In genomic region chr11:64225608-64226506, GRCh38 we compare ENCODE assay signal across 1 cellular context.
TF ChIP-seq lines count a peak whose summit lies in the region.

A gene with protein sequence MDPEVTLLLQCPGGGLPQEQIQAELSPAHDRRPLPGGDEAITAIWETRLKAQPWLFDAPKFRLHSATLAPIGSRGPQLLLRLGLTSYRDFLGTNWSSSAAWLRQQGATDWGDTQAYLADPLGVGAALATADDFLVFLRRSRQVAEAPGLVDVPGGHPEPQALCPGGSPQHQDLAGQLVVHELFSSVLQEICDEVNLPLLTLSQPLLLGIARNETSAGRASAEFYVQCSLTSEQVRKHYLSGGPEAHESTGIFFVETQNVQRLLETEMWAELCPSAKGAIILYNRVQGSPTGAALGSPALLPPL (plus strand): TSS chr11:64226274. CDS start chr11:64226653, 379 bp downstream.
TSS of gene TRPT1 (minus strand) at chr11:64226186. CDS start at chr11:64225860, 326 bp downstream.

TF ChIP-seq in HepG2, 621 proteins besides CTCF, POLR2A, EP300 and RAD21 (continued from another document and continues in another):
- TF ChIP-seq MZF1 (CRISPR knock-in tag; IDR thresholded peaks at IDR 0.05; ENCODE audit: borderline replicate concordance), result no peak
- peak; percentile 28; the same call in 1 of the 2 replicates for TF ChIP-seq WIZ (CRISPR knock-in tag; IDR thresholded peaks at IDR 0.05)
- TF ChIP-seq PHF20 (CRISPR knock-in tag; IDR thresholded peaks at IDR 0.05), result peak; percentile 75
- TF ChIP-seq, protein P1, sequence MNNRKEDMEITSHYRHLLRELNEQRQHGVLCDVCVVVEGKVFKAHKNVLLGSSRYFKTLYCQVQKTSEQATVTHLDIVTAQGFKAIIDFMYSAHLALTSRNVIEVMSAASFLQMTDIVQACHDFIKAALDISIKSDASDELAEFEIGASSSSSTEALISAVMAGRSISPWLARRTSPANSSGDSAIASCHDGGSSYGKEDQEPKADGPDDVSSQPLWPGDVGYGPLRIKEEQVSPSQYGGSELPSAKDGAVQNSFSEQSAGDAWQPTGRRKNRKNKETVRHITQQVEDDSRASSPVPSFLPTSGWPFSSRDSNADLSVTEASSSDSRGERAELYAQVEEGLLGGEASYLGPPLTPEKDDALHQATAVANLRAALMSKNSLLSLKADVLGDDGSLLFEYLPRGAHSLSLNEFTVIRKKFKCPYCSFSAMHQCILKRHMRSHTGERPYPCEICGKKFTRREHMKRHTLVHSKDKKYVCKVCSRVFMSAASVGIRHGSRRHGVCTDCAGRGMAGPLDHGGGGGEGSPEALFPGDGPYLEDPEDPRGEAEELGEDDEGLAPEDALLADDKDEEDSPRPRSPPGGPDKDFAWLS (CRISPR knock-in tag; IDR thresholded peaks at IDR 0.05; ENCODE audit: borderline replicate concordance), result 0 out of 2 replicates have a peak, but pooled peaks have one; percentile 68
- no peak; the same call in 1 of the 2 replicates for TF ChIP-seq AKAP8 (CRISPR knock-in tag; IDR thresholded peaks at IDR 0.05)
- TF ChIP-seq, protein P2, sequence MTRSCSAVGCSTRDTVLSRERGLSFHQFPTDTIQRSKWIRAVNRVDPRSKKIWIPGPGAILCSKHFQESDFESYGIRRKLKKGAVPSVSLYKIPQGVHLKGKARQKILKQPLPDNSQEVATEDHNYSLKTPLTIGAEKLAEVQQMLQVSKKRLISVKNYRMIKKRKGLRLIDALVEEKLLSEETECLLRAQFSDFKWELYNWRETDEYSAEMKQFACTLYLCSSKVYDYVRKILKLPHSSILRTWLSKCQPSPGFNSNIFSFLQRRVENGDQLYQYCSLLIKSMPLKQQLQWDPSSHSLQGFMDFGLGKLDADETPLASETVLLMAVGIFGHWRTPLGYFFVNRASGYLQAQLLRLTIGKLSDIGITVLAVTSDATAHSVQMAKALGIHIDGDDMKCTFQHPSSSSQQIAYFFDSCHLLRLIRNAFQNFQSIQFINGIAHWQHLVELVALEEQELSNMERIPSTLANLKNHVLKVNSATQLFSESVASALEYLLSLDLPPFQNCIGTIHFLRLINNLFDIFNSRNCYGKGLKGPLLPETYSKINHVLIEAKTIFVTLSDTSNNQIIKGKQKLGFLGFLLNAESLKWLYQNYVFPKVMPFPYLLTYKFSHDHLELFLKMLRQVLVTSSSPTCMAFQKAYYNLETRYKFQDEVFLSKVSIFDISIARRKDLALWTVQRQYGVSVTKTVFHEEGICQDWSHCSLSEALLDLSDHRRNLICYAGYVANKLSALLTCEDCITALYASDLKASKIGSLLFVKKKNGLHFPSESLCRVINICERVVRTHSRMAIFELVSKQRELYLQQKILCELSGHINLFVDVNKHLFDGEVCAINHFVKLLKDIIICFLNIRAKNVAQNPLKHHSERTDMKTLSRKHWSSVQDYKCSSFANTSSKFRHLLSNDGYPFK (CRISPR knock-in tag; IDR thresholded peaks at IDR 0.05; ENCODE audit: borderline replicate concordance), result peak; percentile 66; the same call in 1 of the 2 replicates
- 0 out of 2 replicates have a peak, but pooled peaks have one; percentile 48 for TF ChIP-seq ZSCAN22 (CRISPR knock-in tag; IDR thresholded peaks at IDR 0.05)
- TF ChIP-seq, protein P3, sequence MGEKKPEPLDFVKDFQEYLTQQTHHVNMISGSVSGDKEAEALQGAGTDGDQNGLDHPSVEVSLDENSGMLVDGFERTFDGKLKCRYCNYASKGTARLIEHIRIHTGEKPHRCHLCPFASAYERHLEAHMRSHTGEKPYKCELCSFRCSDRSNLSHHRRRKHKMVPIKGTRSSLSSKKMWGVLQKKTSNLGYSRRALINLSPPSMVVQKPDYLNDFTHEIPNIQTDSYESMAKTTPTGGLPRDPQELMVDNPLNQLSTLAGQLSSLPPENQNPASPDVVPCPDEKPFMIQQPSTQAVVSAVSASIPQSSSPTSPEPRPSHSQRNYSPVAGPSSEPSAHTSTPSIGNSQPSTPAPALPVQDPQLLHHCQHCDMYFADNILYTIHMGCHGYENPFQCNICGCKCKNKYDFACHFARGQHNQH (CRISPR knock-in tag; IDR thresholded peaks at IDR 0.05), result peak; percentile 57
- TF ChIP-seq CBX1 (IDR thresholded peaks at IDR 0.05; ENCODE audit: low read depth), result no peak
- no peak for TF ChIP-seq REXO4 (CRISPR knock-in tag; IDR thresholded peaks at IDR 0.05; ENCODE audit: borderline replicate concordance)
- no peak for TF ChIP-seq ZNF512B (CRISPR knock-in tag; IDR thresholded peaks at IDR 0.05; ENCODE audit: borderline replicate concordance)
- TF ChIP-seq ZNF737 (CRISPR knock-in tag; IDR thresholded peaks at IDR 0.05; ENCODE audit: borderline replicate concordance), result no peak
- TF ChIP-seq, protein P4, sequence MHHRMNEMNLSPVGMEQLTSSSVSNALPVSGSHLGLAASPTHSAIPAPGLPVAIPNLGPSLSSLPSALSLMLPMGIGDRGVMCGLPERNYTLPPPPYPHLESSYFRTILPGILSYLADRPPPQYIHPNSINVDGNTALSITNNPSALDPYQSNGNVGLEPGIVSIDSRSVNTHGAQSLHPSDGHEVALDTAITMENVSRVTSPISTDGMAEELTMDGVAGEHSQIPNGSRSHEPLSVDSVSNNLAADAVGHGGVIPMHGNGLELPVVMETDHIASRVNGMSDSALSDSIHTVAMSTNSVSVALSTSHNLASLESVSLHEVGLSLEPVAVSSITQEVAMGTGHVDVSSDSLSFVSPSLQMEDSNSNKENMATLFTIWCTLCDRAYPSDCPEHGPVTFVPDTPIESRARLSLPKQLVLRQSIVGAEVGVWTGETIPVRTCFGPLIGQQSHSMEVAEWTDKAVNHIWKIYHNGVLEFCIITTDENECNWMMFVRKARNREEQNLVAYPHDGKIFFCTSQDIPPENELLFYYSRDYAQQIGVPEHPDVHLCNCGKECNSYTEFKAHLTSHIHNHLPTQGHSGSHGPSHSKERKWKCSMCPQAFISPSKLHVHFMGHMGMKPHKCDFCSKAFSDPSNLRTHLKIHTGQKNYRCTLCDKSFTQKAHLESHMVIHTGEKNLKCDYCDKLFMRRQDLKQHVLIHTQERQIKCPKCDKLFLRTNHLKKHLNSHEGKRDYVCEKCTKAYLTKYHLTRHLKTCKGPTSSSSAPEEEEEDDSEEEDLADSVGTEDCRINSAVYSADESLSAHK (CRISPR knock-in tag; IDR thresholded peaks at IDR 0.05; ENCODE audit: borderline replicate concordance), result no peak
- no peak for TF ChIP-seq HNRNPK (IDR thresholded peaks at IDR 0.05; ENCODE audit: low read depth, low read length, poor library complexity, severe bottlenecking)
- TF ChIP-seq ZNF781 (CRISPR knock-in tag; IDR thresholded peaks at IDR 0.05; ENCODE audit: borderline replicate concordance, not compliant biosample characterization), result no peak
- TF ChIP-seq ZNF644 (CRISPR knock-in tag; IDR thresholded peaks at IDR 0.05; ENCODE audit: low read depth), result no peak
- peak; percentile 31; the same call in 1 of the 2 replicates for TF ChIP-seq KLF6 (CRISPR knock-in tag; IDR thresholded peaks at IDR 0.05)
- TF ChIP-seq NBN (conservative IDR thresholded peaks at IDR 0.05), result no peak
- TF ChIP-seq ZNF766 (CRISPR knock-in tag; IDR thresholded peaks at IDR 0.05; ENCODE audit: borderline replicate concordance), result 0 out of 2 replicates have a peak, but pooled peaks have one; percentile 67
- no peak for TF ChIP-seq ZNF24 (IDR thresholded peaks at IDR 0.05)
- no peak; the same call in 1 of the 2 replicates for TF ChIP-seq ZNF44 (CRISPR knock-in tag; IDR thresholded peaks at IDR 0.05)
- peak; percentile 79 for TF ChIP-seq ZNF709 (CRISPR knock-in tag; IDR thresholded peaks at IDR 0.05)
- no peak for TF ChIP-seq RBAK (CRISPR knock-in tag; IDR thresholded peaks at IDR 0.05)
- TF ChIP-seq ZFP37 (CRISPR knock-in tag; IDR thresholded peaks at IDR 0.05; ENCODE audit: borderline replicate concordance), result 0 out of 2 replicates have a peak, but pooled peaks have one; percentile 18
- TF ChIP-seq TCF7 (IDR thresholded peaks at IDR 0.05; ENCODE audit: low read depth), result no peak
- TF ChIP-seq ETS1 (CRISPR knock-in tag; IDR thresholded peaks at IDR 0.05), result no peak
- TF ChIP-seq, protein P5, sequence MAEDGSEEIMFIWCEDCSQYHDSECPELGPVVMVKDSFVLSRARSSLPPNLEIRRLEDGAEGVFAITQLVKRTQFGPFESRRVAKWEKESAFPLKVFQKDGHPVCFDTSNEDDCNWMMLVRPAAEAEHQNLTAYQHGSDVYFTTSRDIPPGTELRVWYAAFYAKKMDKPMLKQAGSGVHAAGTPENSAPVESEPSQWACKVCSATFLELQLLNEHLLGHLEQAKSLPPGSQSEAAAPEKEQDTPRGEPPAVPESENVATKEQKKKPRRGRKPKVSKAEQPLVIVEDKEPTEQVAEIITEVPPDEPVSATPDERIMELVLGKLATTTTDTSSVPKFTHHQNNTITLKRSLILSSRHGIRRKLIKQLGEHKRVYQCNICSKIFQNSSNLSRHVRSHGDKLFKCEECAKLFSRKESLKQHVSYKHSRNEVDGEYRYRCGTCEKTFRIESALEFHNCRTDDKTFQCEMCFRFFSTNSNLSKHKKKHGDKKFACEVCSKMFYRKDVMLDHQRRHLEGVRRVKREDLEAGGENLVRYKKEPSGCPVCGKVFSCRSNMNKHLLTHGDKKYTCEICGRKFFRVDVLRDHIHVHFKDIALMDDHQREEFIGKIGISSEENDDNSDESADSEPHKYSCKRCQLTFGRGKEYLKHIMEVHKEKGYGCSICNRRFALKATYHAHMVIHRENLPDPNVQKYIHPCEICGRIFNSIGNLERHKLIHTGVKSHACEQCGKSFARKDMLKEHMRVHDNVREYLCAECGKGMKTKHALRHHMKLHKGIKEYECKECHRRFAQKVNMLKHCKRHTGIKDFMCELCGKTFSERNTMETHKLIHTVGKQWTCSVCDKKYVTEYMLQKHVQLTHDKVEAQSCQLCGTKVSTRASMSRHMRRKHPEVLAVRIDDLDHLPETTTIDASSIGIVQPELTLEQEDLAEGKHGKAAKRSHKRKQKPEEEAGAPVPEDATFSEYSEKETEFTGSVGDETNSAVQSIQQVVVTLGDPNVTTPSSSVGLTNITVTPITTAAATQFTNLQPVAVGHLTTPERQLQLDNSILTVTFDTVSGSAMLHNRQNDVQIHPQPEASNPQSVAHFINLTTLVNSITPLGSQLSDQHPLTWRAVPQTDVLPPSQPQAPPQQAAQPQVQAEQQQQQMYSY (CRISPR knock-in tag; IDR thresholded peaks at IDR 0.05), result no peak
- TF ChIP-seq TOPORS (CRISPR knock-in tag; IDR thresholded peaks at IDR 0.05), result 0 out of 2 replicates have a peak, but pooled peaks have one; percentile 28
- TF ChIP-seq RFX5 (IDR thresholded peaks at IDR 0.05; ENCODE audit: low read depth, low read length), result no peak
- TF ChIP-seq SNAI1 (CRISPR knock-in tag; IDR thresholded peaks at IDR 0.05; ENCODE audit: borderline replicate concordance), result no peak
- peak; percentile 78; the same call in 1 of the 2 replicates for TF ChIP-seq ZBTB7A (CRISPR knock-in tag; IDR thresholded peaks at IDR 0.05)
- TF ChIP-seq CREM (IDR thresholded peaks at IDR 0.05), result peak; percentile 29; the same call in 1 of the 2 replicates
- TF ChIP-seq CREM (CRISPR knock-in tag; IDR thresholded peaks at IDR 0.05), result no peak
- TF ChIP-seq JUNB (CRISPR knock-in tag; IDR thresholded peaks at IDR 0.05; ENCODE audit: borderline replicate concordance), result no peak
- peak in 1 of 2 experiments; percentile 71; a peak in 2 of 4 replicates for TF ChIP-seq KLF16 (CRISPR knock-in tag; IDR thresholded peaks at IDR 0.05)
- no peak for TF ChIP-seq MTF2 (CRISPR knock-in tag; IDR thresholded peaks at IDR 0.05; ENCODE audit: borderline replicate concordance)
- TF ChIP-seq NCOA5 (CRISPR knock-in tag; IDR thresholded peaks at IDR 0.05), result no peak
- TF ChIP-seq HNRNPLL (IDR thresholded peaks at IDR 0.05; ENCODE audit: low read depth, low read length, poor library complexity, severe bottlenecking), result peak; percentile 67
- TF ChIP-seq MAF1 (CRISPR knock-in tag; IDR thresholded peaks at IDR 0.05; ENCODE audit: borderline replicate concordance), result no peak
- TF ChIP-seq SUZ12 (IDR thresholded peaks at IDR 0.05; ENCODE audit: low read depth, low read length), result no peak
- TF ChIP-seq ATAD3A (CRISPR knock-in tag; IDR thresholded peaks at IDR 0.05), result no peak
- TF ChIP-seq ZMYM3 (CRISPR knock-in tag; IDR thresholded peaks at IDR 0.05), result 0 out of 2 replicates have a peak, but pooled peaks have one; percentile 21
- TF ChIP-seq ZNF350 (CRISPR knock-in tag; IDR thresholded peaks at IDR 0.05; ENCODE audit: borderline replicate concordance, low read depth), result peak; percentile 40; the same call in 1 of the 2 replicates
- 0 out of 2 replicates have a peak, but pooled peaks have one; percentile 17 for TF ChIP-seq FOSL2 (CRISPR knock-in tag; IDR thresholded peaks at IDR 0.05)
- TF ChIP-seq GATA4 (IDR thresholded peaks at IDR 0.05; ENCODE audit: borderline replicate concordance, low read depth), result peak; percentile 45; the same call in 1 of the 2 replicates
- TF ChIP-seq ZNF652 (CRISPR knock-in tag; IDR thresholded peaks at IDR 0.05; ENCODE audit: borderline replicate concordance, low read depth), result no peak
- TF ChIP-seq JARID2 (CRISPR knock-in tag; IDR thresholded peaks at IDR 0.05; ENCODE audit: insufficient replicate concordance), result no peak
- TF ChIP-seq ZNF768 (CRISPR knock-in tag; IDR thresholded peaks at IDR 0.05), result no peak
- TF ChIP-seq ZNF136 (CRISPR knock-in tag; IDR thresholded peaks at IDR 0.05; ENCODE audit: low read depth), result 0 out of 2 replicates have a peak, but pooled peaks have one; percentile 34
